27 cellular contexts compared by ENCODE assay signal in genomic region chr2:29074401-29074800, GRCh38. TPM values are rescaled to one million over a fixed set of nuclear protein-coding genes. Genes with fewer than 3 reads are reported as not detected.
A peak's percentile ranks its signal among the peaks of the same experiment; 100 is the strongest.
DNase-seq lines count a peak whose midpoint lies in the region; ATAC-seq lines count a peak whose summit lies in the region.
"Had no signal": no experiment of that assay in that cellular context is flagged by ENCODE, and none has a peak within 500 bp of the region (broad histone marks: within the 10 kb centered on the region; RNA-seq: fewer than 3 reads in every experiment).

Gene PCARE (minus strand): TSS chr2:29074523. CDS start chr2:29074261, 262 bp downstream.

- DNase-seq in NCI-H2171 treated with DMSO at 0.1 percent for 48 hours (lab: John Stamatoyannopoulos, UW) = peak; percentile 52
- DNase-seq in NCI-H2171 (lab: John Stamatoyannopoulos, UW) = no peak
- peak; percentile 16 for DNase-seq in ecto neural progenitor cell (ENCODE audit: low spot score)
- DNase-seq in NCI-H1694 treated with DMSO at 0.1 percent for 48 hours (lab: John Stamatoyannopoulos, UW) = no peak
- DNase-seq in NCI-H510A (lab: John Stamatoyannopoulos, UW) = no peak
- DNase-seq: activated CD4-positive, alpha-beta T cell treated with anti-CD3 and anti-CD28 coated beads, Interleukin-2, amount 10 ng/mL, durations not matched to agents 24 days and 14 days; activated naive CD8-positive, alpha-beta T cell treated with anti-CD3 and anti-CD28 coated beads, Interleukin-2, amount 10 ng/mL, durations not matched to agents 7 days and 5 days; CD8-positive, alpha-beta memory T cell; DMS79; HCEC 1CT; MM.1S; NCI-H146; NCI-H226; stimulated activated CD4-positive, alpha-beta T cell treated with anti-CD3 and anti-CD28 coated beads, Interleukin-2, amount 100 ng/mL, for 48 hours; stimulated activated naive CD4-positive, alpha-beta T cell treated with Interleukin-2 at 50 U/mL for 16 hours; T-helper 1 cell; transverse colon had no signal

- H3K27ac ChIP-seq in layer of hippocampus (ENCODE audit: low read depth, low read length) (peak within 1 kb of the TSS; percentile 89), temporal lobe (ENCODE audit: low read depth, low read length) (peak within 1 kb of the TSS; percentile 90)
- H3K27ac ChIP-seq: 22Rv1, coronary artery, PC-9 had no signal

- no peak for ATAC-seq in HG03354 (IDR thresholded peaks at IDR 0.05; ENCODE audit: poor library complexity, severe bottlenecking, unreplicated experiment)
- ATAC-seq: natural killer cell treated with Interleukin-12 subunit alpha and Interleukin-12 subunit beta and Interleukin-15 and Interleukin-18, amount 100 ng/mL, for 72 hours had no signal

- no peaks in the 10 kb centered on the region for H3K27me3 ChIP-seq in layer of hippocampus (ENCODE audit: control insufficient read depth, insufficient read depth, low read length)
- H3K27me3 ChIP-seq: transverse colon had no signal

RNA-seq across cellular contexts. Expression of gene PCARE, which starts in this region (rescaled TPM):
- under 0.01 TPM for total RNA-seq in temporal lobe
- total RNA-seq: activated CD4-positive, alpha-beta T cell treated with anti-CD3 and anti-CD28 coated beads, Interleukin-2, amount 10 ng/mL, durations not matched to agents 24 days and 14 days; activated naive CD8-positive, alpha-beta T cell treated with anti-CD3 and anti-CD28 coated beads, Interleukin-2, amount 10 ng/mL, durations not matched to agents 7 days and 5 days; CD8-positive, alpha-beta memory T cell; glomerular endothelial cell; natural killer cell treated with Interleukin-12 subunit alpha and Interleukin-12 subunit beta and Interleukin-15 and Interleukin-18, amount 100 ng/mL, for 72 hours; PC-9; progenitor cell of endocrine pancreas; smooth muscle cell had no signal

Comparison
In these comparisons a context has a peak if more than half of its experiments do, and no peak if none do; other contexts are left out.
1. DNase-seq: peak in NCI-H2171 treated with DMSO at 0.1 percent for 48 hours (single experiment) and ecto neural progenitor cell (single experiment); none in NCI-H2171 (single experiment), NCI-H1694 treated with DMSO at 0.1 percent for 48 hours (single experiment) and NCI-H510A (single experiment).